Comparison of ENCODE assay signal across 16 cellular contexts in the genomic region with DNA sequence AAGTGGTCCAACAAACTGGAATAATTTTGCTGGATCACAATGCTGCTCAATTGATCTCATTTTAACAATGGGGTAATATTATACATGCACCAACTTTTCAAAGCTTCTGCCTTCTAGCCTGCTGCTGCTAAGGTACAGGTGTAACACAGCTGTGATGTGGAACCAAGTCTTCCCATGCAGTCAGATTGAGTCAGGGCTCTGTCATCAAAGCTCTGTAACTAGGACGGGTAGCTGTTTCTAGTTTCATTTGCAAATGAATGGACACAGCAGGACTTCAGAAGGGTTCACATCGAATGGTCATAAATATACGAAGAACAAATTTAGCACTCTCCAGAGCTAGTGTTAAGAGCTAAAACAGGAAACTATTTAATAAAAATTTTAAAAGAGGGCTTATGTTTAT.
"Had no signal": no experiment of that assay in that cellular context is flagged by ENCODE, and none has a peak within 500 bp of the region (broad histone marks: within the 10 kb centered on the region; RNA-seq: fewer than 3 reads in every experiment).

No MANE protein-coding gene starts in this region.

- DNase-seq: activated CD4-positive, alpha-beta T cell treated with anti-CD3 and anti-CD28 coated beads for 4 hours; activated CD8-positive, alpha-beta memory T cell treated with anti-CD3 and anti-CD28 coated beads, Interleukin-2, amount 50 U/mL, for 4 hours; activated CD8-positive, alpha-beta T cell treated with anti-CD3 and anti-CD28 coated beads for 36 hours; aorta; central memory CD4-positive, alpha-beta T cell; KG1; NCI-H1092; NCI-H1417; NCI-H1930; NCI-H345; NCI-H510A; NCI-H69; SHP77; T-helper 17 cell; T-helper 9 cell had no signal

- H3K4me3 ChIP-seq: breast epithelium had no signal

- ATAC-seq: activated CD8-positive, alpha-beta T cell treated with anti-CD3 and anti-CD28 coated beads for 36 hours; T-helper 17 cell had no signal
